In genomic region chr20:25543068-25543467, GRCh38 we compare ENCODE assay signal across 14 cellular contexts.
DNase-seq lines count a peak whose midpoint lies in the region; ATAC-seq and TF ChIP-seq lines count a peak whose summit lies in the region.
"Had no signal": no experiment of that assay in that cellular context is flagged by ENCODE, and none has a peak within 500 bp of the region (broad histone marks: within the 10 kb centered on the region; RNA-seq: fewer than 3 reads in every experiment).

No MANE protein-coding gene starts in this region.

- H3K4me3 Mint-ChIP-seq in nephron progenitor cell = no peak overlapping the region
- H3K4me3 Mint-ChIP-seq: neural crest cell, T-cell had no signal

- ATAC-seq in GM18520 (IDR thresholded peaks at IDR 0.05; ENCODE audit: unreplicated experiment) = no peak
- ATAC-seq: left ventricle myocardium superior, T-cell had no signal

- H3K27ac Mint-ChIP-seq in nephron progenitor cell = peak overlapping the region; percentile 16
- H3K27ac Mint-ChIP-seq: T-cell had no signal

- TF ChIP-seq CTCF in choroid plexus epithelial cell (conservative IDR thresholded peaks at IDR 0.05; ENCODE audit: low read depth, low read length) = no peak
- no peak for TF ChIP-seq CTCF in nephron progenitor cell (IDR thresholded peaks at IDR 0.05)

- no peaks in the 10 kb centered on the region for H3K9me3 Mint-ChIP-seq in nephron progenitor cell
- H3K9me3 Mint-ChIP-seq: neural crest cell, T-cell had no signal

- DNase-seq in ELR (ENCODE audit: low read depth) = peak; percentile 48
- peak; percentile 14 for DNase-seq in RKO (ENCODE audit: low spot score)
- DNase-seq in choroid plexus epithelial cell (ENCODE audit: low read depth) = peak; percentile 55
- no peak for DNase-seq in nephron progenitor cell
- DNase-seq in COLO829 (ENCODE audit: low spot score) = no peak
- DNase-seq in GM03348 (ENCODE audit: low spot score) = no peak
- DNase-seq: activated CD4-positive, alpha-beta T cell treated with anti-CD3 and anti-CD28 coated beads for 4 hours; effector CD8-positive, alpha-beta T cell; left ventricle myocardium superior; spleen; T-cell had no signal

- peaks cover 27% of the 10 kb centered on the region for H3K36me3 Mint-ChIP-seq in nephron progenitor cell (ENCODE audit: low read depth)
- H3K36me3 Mint-ChIP-seq: T-cell had no signal

- peaks cover 78% of the 10 kb centered on the region for H3K4me1 Mint-ChIP-seq in nephron progenitor cell

- no peak overlapping the region for H3K4me3 ChIP-seq in choroid plexus epithelial cell (ENCODE audit: low read depth, low read length)
- H3K4me3 ChIP-seq: ascending aorta, spleen had no signal

- no peaks in the 10 kb centered on the region for H3K27me3 Mint-ChIP-seq in nephron progenitor cell (ENCODE audit: low read depth, poor library complexity)
- H3K27me3 Mint-ChIP-seq: T-cell had no signal

Comparison
In these comparisons a context has a peak if more than half of its experiments do, and no peak if none do; other contexts are left out.
1. DNase-seq: peak in ELR (single experiment), RKO (single experiment) and choroid plexus epithelial cell (single experiment); none in nephron progenitor cell (single experiment), COLO829 (single experiment) and GM03348 (single experiment).